In genomic region chr3:185960518-185961288, GRCh38 we compare ENCODE assay signal across 13 cellular contexts. TPM values are rescaled to one million over a fixed set of nuclear protein-coding genes. Genes with fewer than 3 reads are reported as not detected.
A peak's percentile ranks its signal among the peaks of the same experiment; 100 is the strongest.
DNase-seq lines count a peak whose midpoint lies in the region; FAIRE-seq and TF ChIP-seq lines count a peak whose summit lies in the region.
"Had no signal": no experiment of that assay in that cellular context is flagged by ENCODE, and none has a peak within 500 bp of the region (broad histone marks: within the 10 kb centered on the region; RNA-seq: fewer than 3 reads in every experiment).

No MANE protein-coding gene starts in this region.

- H3K27ac ChIP-seq in transverse colon = peak overlapping the region; percentile 77 to 86 (median 82)

- H3K36me3 ChIP-seq in bronchial epithelial cell (ENCODE audit: control insufficient read depth, insufficient read depth, low read length) (peaks cover 3% of the 10 kb centered on the region), transverse colon (no peaks in the 10 kb centered on the region)
- H3K36me3 ChIP-seq: BE2C had no signal

- WGBS in transverse colon (ENCODE audit: low coverage in 1 of 2), 2 donors = 59 to 60% methylated on average over 1 to 4 of the region's 4 CpGs

- peak; percentile 26 for DNase-seq in activated naive CD4-positive, alpha-beta T cell treated with anti-CD3 and anti-CD28 coated beads for 36 hours
- DNase-seq in activated naive CD4-positive, alpha-beta T cell treated with anti-CD3 and anti-CD28 coated beads, Interleukin-2, amount 10 ng/mL, durations not matched to agents 7 days and 5 days = no peak
- DNase-seq in bronchial epithelial cell (ENCODE audit: low read depth) (no peak), mucosa of gallbladder (ENCODE audit: low spot score) (peak; percentile 18), transverse colon (peak; percentile 54), D341Med (ENCODE audit: low spot score) (no peak), NCI-H82 treated with DMSO at 0.1 percent for 48 hours (lab: John Stamatoyannopoulos, UW; ENCODE audit: unreplicated experiment) (no peak), NCI-H2107 (lab: John Stamatoyannopoulos, UW) (no peak)
- DNase-seq: activated CD8-positive, alpha-beta memory T cell treated with anti-CD3 and anti-CD28 coated beads, Interleukin-2, amount 10 ng/mL, durations not matched to agents 7 days and 5 days; BE2C; H9; NCI-H748 treated with DMSO at 0.1 percent for 48 hours had no signal

- peaks cover 0 to 30% (median 8%) of the 10 kb centered on the region in 4 donors for H3K4me1 ChIP-seq in transverse colon
- H3K4me1 ChIP-seq: BE2C had no signal

- peak; percentile 43 for FAIRE-seq in bronchial epithelial cell (lab: Jason Lieb, UNC)

- in situ Hi-C loops in transverse colon (cut with MboI; ENCODE audit: low pct_ligation_motif_present in 1 of 4, low pct_unique_long_range_greater_than_20kb in 1 of 4, low sequenced_read_pairs in 3 of 4) = no loop called here

- no peaks in the 10 kb centered on the region for H3K27me3 ChIP-seq in bronchial epithelial cell (ENCODE audit: control insufficient read depth, insufficient read depth, low read length)
- no peaks in the 10 kb centered on the region for H3K27me3 ChIP-seq in transverse colon
- H3K27me3 ChIP-seq: BE2C had no signal

- no peak overlapping the region for H3K27ac Mint-ChIP-seq in activated naive CD4-positive, alpha-beta T cell treated with anti-CD3 and anti-CD28 coated beads for 36 hours
- no peak overlapping the region for H3K27ac Mint-ChIP-seq in activated naive CD4-positive, alpha-beta T cell treated with anti-CD3 and anti-CD28 coated beads, Interleukin-2, amount 10 ng/mL, durations not matched to agents 7 days and 5 days
- H3K27ac Mint-ChIP-seq: activated CD8-positive, alpha-beta memory T cell treated with anti-CD3 and anti-CD28 coated beads, Interleukin-2, amount 10 ng/mL, durations not matched to agents 7 days and 5 days; H9 had no signal

- peaks cover 3% of the 10 kb centered on the region for H3K9me3 Mint-ChIP-seq in activated naive CD4-positive, alpha-beta T cell treated with anti-CD3 and anti-CD28 coated beads for 36 hours
- H3K9me3 Mint-ChIP-seq in activated naive CD4-positive, alpha-beta T cell treated with anti-CD3 and anti-CD28 coated beads, Interleukin-2, amount 10 ng/mL, durations not matched to agents 7 days and 5 days = peaks cover 2% of the 10 kb centered on the region

- TF ChIP-seq POLR2A in transverse colon (IDR thresholded peaks at IDR 0.05) = no peak

- no peak overlapping the region for H3K4me3 Mint-ChIP-seq in activated naive CD4-positive, alpha-beta T cell treated with anti-CD3 and anti-CD28 coated beads for 36 hours
- H3K4me3 Mint-ChIP-seq in activated naive CD4-positive, alpha-beta T cell treated with anti-CD3 and anti-CD28 coated beads, Interleukin-2, amount 10 ng/mL, durations not matched to agents 7 days and 5 days = no peak overlapping the region
- H3K4me3 Mint-ChIP-seq: activated CD8-positive, alpha-beta memory T cell treated with anti-CD3 and anti-CD28 coated beads, Interleukin-2, amount 10 ng/mL, durations not matched to agents 7 days and 5 days; H9 had no signal

- TF ChIP-seq CTCF in bronchial epithelial cell (IDR thresholded peaks at IDR 0.05; ENCODE audit: insufficient read depth, low read length, severe bottlenecking) (no peak), transverse colon (IDR thresholded peaks at IDR 0.05) (no peak)

- intact Hi-C loops in activated naive CD4-positive, alpha-beta T cell treated with anti-CD3 and anti-CD28 coated beads for 36 hours (cut with micrococcal nuclease) = loop anchor here (1.0 kb wide), 3 partner anchors 17 to 22 kb away; partner anchors contain the start of gene TRA2B
- intact Hi-C loops in transverse colon (cut with DNase I; ENCODE audit: low total_unique reads) = no loop called here

- CTCF ChIA-PET in activated naive CD4-positive, alpha-beta T cell treated with anti-CD3 and anti-CD28 coated beads for 36 hours (lab: Charles Lee) = interaction anchor here (0.6 to 10.6 kb wide), 2 partner anchors 17 to 19 kb away, joined by 3 to 120 read pairs; no protein-coding TSS in a partner anchor
- CTCF ChIA-PET in activated naive CD4-positive, alpha-beta T cell treated with anti-CD3 and anti-CD28 coated beads, Interleukin-2, amount 10 ng/mL, durations not matched to agents 7 days and 5 days (lab: Charles Lee) = interaction anchor here (0.7 to 7.8 kb wide), 2 partner anchors 17 to 553 kb away, joined by 3 to 80 read pairs; no protein-coding TSS in a partner anchor

- H3K4me1 Mint-ChIP-seq in activated naive CD4-positive, alpha-beta T cell treated with anti-CD3 and anti-CD28 coated beads for 36 hours (ENCODE audit: low read depth) = peaks cover 9% of the 10 kb centered on the region
- peaks cover 2% of the 10 kb centered on the region for H3K4me1 Mint-ChIP-seq in activated naive CD4-positive, alpha-beta T cell treated with anti-CD3 and anti-CD28 coated beads, Interleukin-2, amount 10 ng/mL, durations not matched to agents 7 days and 5 days
- H3K4me1 Mint-ChIP-seq: H9 had no signal

- peak overlapping the region; percentile 35 for H3K4me3 ChIP-seq in bronchial epithelial cell (ENCODE audit: low read depth, low read length)
- H3K4me3 ChIP-seq in transverse colon = peak overlapping the region in 3 of 4 donors; percentile 28 to 34 (median 34)
- H3K4me3 ChIP-seq: lung had no signal

- no peaks in the 10 kb centered on the region for H3K9me3 ChIP-seq in transverse colon
- H3K9me3 ChIP-seq: BE2C had no signal

- no peak for TF ChIP-seq EP300 in transverse colon (IDR thresholded peaks at IDR 0.05; ENCODE audit: low read depth)

- no peaks in the 10 kb centered on the region for H3K27me3 Mint-ChIP-seq in activated naive CD4-positive, alpha-beta T cell treated with anti-CD3 and anti-CD28 coated beads for 36 hours (ENCODE audit: low read depth)
- H3K27me3 Mint-ChIP-seq in activated naive CD4-positive, alpha-beta T cell treated with anti-CD3 and anti-CD28 coated beads, Interleukin-2, amount 10 ng/mL, durations not matched to agents 7 days and 5 days = peaks cover 5% of the 10 kb centered on the region

- H3K36me3 Mint-ChIP-seq in activated naive CD4-positive, alpha-beta T cell treated with anti-CD3 and anti-CD28 coated beads for 36 hours (ENCODE audit: low read depth) = peaks cover 2% of the 10 kb centered on the region
- H3K36me3 Mint-ChIP-seq in activated naive CD4-positive, alpha-beta T cell treated with anti-CD3 and anti-CD28 coated beads, Interleukin-2, amount 10 ng/mL, durations not matched to agents 7 days and 5 days = no peaks in the 10 kb centered on the region
- H3K36me3 Mint-ChIP-seq: activated CD8-positive, alpha-beta memory T cell treated with anti-CD3 and anti-CD28 coated beads, Interleukin-2, amount 10 ng/mL, durations not matched to agents 7 days and 5 days had no signal

RNA-seq across cellular contexts. Expression of gene TRA2B, which starts 22.9 kb away (rescaled TPM):
- total RNA-seq in activated naive CD4-positive, alpha-beta T cell treated with anti-CD3 and anti-CD28 coated beads for 36 hours = 100 to 1,000 TPM; 172 to 176 TPM
- total RNA-seq in bronchial epithelial cell (192 and 202 TPM in 2 replicates), mucosa of gallbladder (79.8 TPM), transverse colon (100 to 1,000 TPM in 2 of 4 donors, 10 to 100 TPM in 2; 69.1 to 154 (median 92.6) TPM)

Comparison
In these comparisons a context has a peak if more than half of its experiments do, and no peak if none do; other contexts are left out.
1. DNase-seq: peak in activated naive CD4-positive, alpha-beta T cell treated with anti-CD3 and anti-CD28 coated beads for 36 hours (single experiment), mucosa of gallbladder (single experiment) and transverse colon (single experiment); none in activated naive CD4-positive, alpha-beta T cell treated with anti-CD3 and anti-CD28 coated beads, Interleukin-2, amount 10 ng/mL, durations not matched to agents 7 days and 5 days (single experiment), bronchial epithelial cell (single experiment), D341Med (single experiment), NCI-H82 treated with DMSO at 0.1 percent for 48 hours (single experiment) and NCI-H2107 (single experiment).